Comparison of ENCODE assay signal across 16 cellular contexts in the genomic region with DNA sequence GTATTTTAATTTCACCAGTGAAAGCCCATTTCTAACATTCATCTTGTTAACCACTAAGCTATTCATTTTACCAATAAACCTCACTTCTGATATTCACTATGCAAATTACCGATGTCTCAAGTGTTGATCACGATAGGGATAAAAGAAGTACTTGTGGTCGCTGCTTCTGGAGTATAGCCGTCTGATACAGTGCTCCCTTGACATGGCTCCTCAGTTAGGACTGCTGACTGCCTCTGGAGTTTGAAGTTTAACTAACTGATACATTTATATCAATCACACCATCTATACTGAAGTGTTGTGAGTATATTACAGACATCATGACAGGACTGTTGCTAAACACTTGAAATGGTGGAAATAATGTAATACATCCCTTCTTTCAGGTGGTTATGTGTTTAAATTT.
DNase-seq lines count a peak whose midpoint lies in the region; ATAC-seq lines count a peak whose summit lies in the region.
"Had no signal": no experiment of that assay in that cellular context is flagged by ENCODE, and none has a peak within 500 bp of the region (broad histone marks: within the 10 kb centered on the region; RNA-seq: fewer than 3 reads in every experiment).

No MANE protein-coding gene starts in this region.

- DNase-seq in CD4-positive, CD25-positive, alpha-beta regulatory T cell: peak in 1 of 3 donors; percentile 3
- no peak for DNase-seq in CD4-positive, alpha-beta memory T cell
- no peak for DNase-seq in Karpas-422
- no peak for DNase-seq in HK-2 (ENCODE audit: unreplicated experiment)
- no peak for DNase-seq in NCI-H345 (lab: John Stamatoyannopoulos, UW)
- DNase-seq: GDM1, H7, NCI-H1436, NCI-H2029, NCI-H2171 treated with DMSO at 0.1 percent for 48 hours, NCI-H748 treated with DMSO at 0.1 percent for 48 hours had no signal

- H3K27me3 Mint-ChIP-seq in CD4-positive, CD25-positive, alpha-beta regulatory T cell: no peaks in the 10 kb centered on the region
- no peaks in the 10 kb centered on the region for H3K27me3 Mint-ChIP-seq in CD4-positive, alpha-beta memory T cell
- H3K27me3 Mint-ChIP-seq in activated T-helper 17 cell treated with anti-CD3 and anti-CD28 coated beads, Interleukin-2, amount 50 U/mL, for 72 hours: no peaks in the 10 kb centered on the region
- H3K27me3 Mint-ChIP-seq: B cell had no signal

- intact Hi-C loops in CD4-positive, alpha-beta memory T cell (cut with micrococcal nuclease): no loop called here

- H3K4me1 ChIP-seq in CD4-positive, CD25-positive, alpha-beta regulatory T cell (ENCODE audit: control insufficient read depth, insufficient read depth, low read length, poor library complexity, severe bottlenecking): no peaks in the 10 kb centered on the region
- peaks cover 13% of the 10 kb centered on the region for H3K4me1 ChIP-seq in CD4-positive, alpha-beta memory T cell (ENCODE audit: insufficient read depth, low read length)
- H3K4me1 ChIP-seq in Karpas-422 (ENCODE audit: low read length): peaks cover 16% of the 10 kb centered on the region
- H3K4me1 ChIP-seq: SJSA1 had no signal

- POLR2A ChIA-PET in CD4-positive, alpha-beta memory T cell (lab: Charles Lee; ENCODE audit: partially characterized antibody): no interaction called here

- H3K36me3 Mint-ChIP-seq in CD4-positive, CD25-positive, alpha-beta regulatory T cell: peaks cover 16% of the 10 kb centered on the region
- peaks cover 5 to 8% of the 10 kb centered on the region in 2 donors for H3K36me3 Mint-ChIP-seq in CD4-positive, alpha-beta memory T cell
- H3K36me3 Mint-ChIP-seq in activated T-helper 17 cell treated with anti-CD3 and anti-CD28 coated beads, Interleukin-2, amount 50 U/mL, for 72 hours (ENCODE audit: low read depth): peaks cover 8% of the 10 kb centered on the region

- H3K4me3 ChIP-seq in CD4-positive, CD25-positive, alpha-beta regulatory T cell (ENCODE audit: low read depth, low read length): no peak overlapping the region
- H3K4me3 ChIP-seq in CD4-positive, alpha-beta memory T cell (ENCODE audit: low read length in 2 of 2): no peak overlapping the region
- H3K4me3 ChIP-seq in Karpas-422 (ENCODE audit: low read length): peak overlapping the region; percentile 8; the same call in 1 of the 2 replicates
- H3K4me3 ChIP-seq: SJSA1 had no signal

- no peaks in the 10 kb centered on the region for H3K9me3 ChIP-seq in CD4-positive, CD25-positive, alpha-beta regulatory T cell (ENCODE audit: control insufficient read depth in 2 of 2, low read length in 2 of 2)
- H3K9me3 ChIP-seq in CD4-positive, alpha-beta memory T cell (ENCODE audit: control insufficient read depth in 1 of 2, low read length in 2 of 2): no peaks in the 10 kb centered on the region
- H3K9me3 ChIP-seq in Karpas-422 (ENCODE audit: low read length): no peaks in the 10 kb centered on the region
- H3K9me3 ChIP-seq: SJSA1 had no signal

- H3K79me2 ChIP-seq in Karpas-422 (ENCODE audit: low read length): peaks cover 51% of the 10 kb centered on the region

- H3K9ac ChIP-seq in Karpas-422 (ENCODE audit: low read length): no peak overlapping the region

- no peaks in the 10 kb centered on the region for H3K9me2 ChIP-seq in Karpas-422 (replicated peaks; ENCODE audit: insufficient read depth, low read length)

- ATAC-seq in CD4-positive, CD25-positive, alpha-beta regulatory T cell (ENCODE audit: low read depth in 2 of 2): no peak
- no peak for ATAC-seq in activated T-helper 17 cell treated with anti-CD3 and anti-CD28 coated beads, Interleukin-2, amount 50 U/mL, for 72 hours (replicated peaks)
- ATAC-seq in HG03521 (IDR thresholded peaks at IDR 0.05; ENCODE audit: unreplicated experiment): no peak

- no peak overlapping the region for H3K27ac ChIP-seq in CD4-positive, CD25-positive, alpha-beta regulatory T cell (ENCODE audit: insufficient read depth, low read length, poor library complexity, severe bottlenecking)
- no peak overlapping the region for H3K27ac ChIP-seq in CD4-positive, alpha-beta memory T cell (ENCODE audit: low read depth, low read length)
- H3K27ac ChIP-seq in Karpas-422 (ENCODE audit: low read length): no peak overlapping the region
- H3K27ac ChIP-seq: HL-60, SJSA1 had no signal

- H3K27me3 ChIP-seq in CD4-positive, CD25-positive, alpha-beta regulatory T cell (ENCODE audit: control insufficient read depth, insufficient read depth, low read length): no peaks in the 10 kb centered on the region
- H3K27me3 ChIP-seq in CD4-positive, alpha-beta memory T cell (ENCODE audit: insufficient read depth, low read length): no peaks in the 10 kb centered on the region
- no peaks in the 10 kb centered on the region for H3K27me3 ChIP-seq in Karpas-422 (ENCODE audit: low read length)
- H3K27me3 ChIP-seq: SJSA1 had no signal

- CTCF ChIA-PET in CD4-positive, alpha-beta memory T cell (lab: Charles Lee; ENCODE audit: partially characterized antibody): interaction anchor here (2.3 kb wide), 1 partner anchor 14 kb away, joined by 5 read pairs; no protein-coding TSS in a partner anchor

- peaks cover 0 to 2% (median 0%) of the 10 kb centered on the region in 7 donors for H3K9me3 Mint-ChIP-seq in CD4-positive, CD25-positive, alpha-beta regulatory T cell
- H3K9me3 Mint-ChIP-seq in CD4-positive, alpha-beta memory T cell: peaks cover 0 to 2% (median 0%) of the 10 kb centered on the region in 8 donors
- no peaks in the 10 kb centered on the region for H3K9me3 Mint-ChIP-seq in activated T-helper 17 cell treated with anti-CD3 and anti-CD28 coated beads, Interleukin-2, amount 50 U/mL, for 72 hours

- H4K20me1 ChIP-seq in Karpas-422 (ENCODE audit: insufficient read depth, low read depth, low read length): no peaks in the 10 kb centered on the region

- peak overlapping the region in 1 of 4 donors; percentile 57 for H3K4me3 Mint-ChIP-seq in CD4-positive, CD25-positive, alpha-beta regulatory T cell
- peak overlapping the region in 7 of 8 donors; percentile 21 to 83 (median 64) for H3K4me3 Mint-ChIP-seq in CD4-positive, alpha-beta memory T cell
- peak overlapping the region; percentile 13 for H3K4me3 Mint-ChIP-seq in activated T-helper 17 cell treated with anti-CD3 and anti-CD28 coated beads, Interleukin-2, amount 50 U/mL, for 72 hours
- H3K4me3 Mint-ChIP-seq: B cell had no signal

- H3K27ac Mint-ChIP-seq in CD4-positive, CD25-positive, alpha-beta regulatory T cell: peak overlapping the region in 2 of 3 donors; percentile 8 to 44
- H3K27ac Mint-ChIP-seq in CD4-positive, alpha-beta memory T cell: peak overlapping the region in 4 of 7 donors; percentile 8 to 64 (median 24)
- no peak overlapping the region for H3K27ac Mint-ChIP-seq in activated T-helper 17 cell treated with anti-CD3 and anti-CD28 coated beads, Interleukin-2, amount 50 U/mL, for 72 hours
- H3K27ac Mint-ChIP-seq: B cell had no signal

- peak overlapping the region; percentile 52 for H3K4me2 ChIP-seq in Karpas-422 (ENCODE audit: low read depth, low read length, poor library complexity, severe bottlenecking)

- H2AFZ ChIP-seq in Karpas-422 (ENCODE audit: low read length): no peak overlapping the region

- H3K36me3 ChIP-seq in CD4-positive, CD25-positive, alpha-beta regulatory T cell (ENCODE audit: control insufficient read depth, insufficient read depth, low read length): no peaks in the 10 kb centered on the region
- H3K36me3 ChIP-seq in CD4-positive, alpha-beta memory T cell (ENCODE audit: insufficient read depth, low read length): no peaks in the 10 kb centered on the region
- H3K36me3 ChIP-seq in Karpas-422 (ENCODE audit: insufficient read depth, low read length): no peaks in the 10 kb centered on the region
- H3K36me3 ChIP-seq: SJSA1 had no signal

- H3K4me1 Mint-ChIP-seq in CD4-positive, CD25-positive, alpha-beta regulatory T cell: peaks cover 0 to 26% (median 24%) of the 10 kb centered on the region in 4 donors
- peaks cover 20 to 26% (median 22%) of the 10 kb centered on the region in 4 donors for H3K4me1 Mint-ChIP-seq in CD4-positive, alpha-beta memory T cell
- H3K4me1 Mint-ChIP-seq in activated T-helper 17 cell treated with anti-CD3 and anti-CD28 coated beads, Interleukin-2, amount 50 U/mL, for 72 hours: peaks cover 5% of the 10 kb centered on the region
